18 cellular contexts compared by ENCODE assay signal in the genomic region with DNA sequence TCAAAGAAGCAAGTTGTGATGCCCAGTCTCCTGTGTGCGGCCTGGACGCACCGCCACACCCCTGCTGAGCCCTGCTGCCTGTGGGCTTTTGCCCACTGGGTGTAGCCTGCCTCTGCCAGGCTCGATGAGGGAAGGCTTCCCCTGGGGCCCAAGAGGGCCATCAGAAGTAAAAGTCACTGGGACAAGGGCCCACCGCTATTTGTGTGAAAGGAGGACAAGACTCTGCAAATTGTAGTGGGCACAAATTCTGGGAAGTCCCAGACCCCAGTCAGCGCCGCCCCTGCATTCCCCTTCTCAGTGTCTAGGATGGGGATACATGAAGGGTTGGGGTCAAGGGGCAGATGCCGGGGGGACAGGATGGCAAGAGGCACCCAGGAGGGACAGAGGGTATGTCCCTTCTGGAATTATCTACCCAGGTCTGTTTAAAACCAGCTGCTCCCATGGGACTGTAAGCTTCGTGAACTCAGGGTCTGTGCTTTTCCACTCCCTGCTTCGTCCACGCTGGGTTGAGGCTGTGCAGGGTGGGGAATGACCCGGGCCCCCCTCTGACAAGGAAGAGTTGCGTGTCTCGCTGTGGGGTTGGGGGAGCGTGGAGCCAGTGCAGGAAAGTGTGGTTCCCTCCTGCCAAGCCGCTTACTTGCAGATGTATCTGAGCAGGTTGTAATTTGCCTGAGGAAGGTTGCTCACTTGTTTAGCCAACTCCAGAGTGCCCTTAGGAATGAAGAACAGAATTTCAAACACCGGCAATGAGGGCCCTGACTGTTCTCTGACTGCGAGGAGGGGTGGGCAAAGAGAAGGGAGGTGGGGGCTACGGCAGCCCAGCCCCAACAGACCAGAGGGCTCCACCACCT.
A peak's percentile ranks its signal among the peaks of the same experiment; 100 is the strongest.
DNase-seq lines count a peak whose midpoint lies in the region; ATAC-seq and TF ChIP-seq lines count a peak whose summit lies in the region.
"Had no signal": no experiment of that assay in that cellular context is flagged by ENCODE, and none has a peak within 500 bp of the region (broad histone marks: within the 10 kb centered on the region; RNA-seq: fewer than 3 reads in every experiment).

No MANE protein-coding gene starts in this region.

- H3K4me2 ChIP-seq in DND-41 (ENCODE audit: insufficient read depth, low read length) = no peak overlapping the region

- no peak overlapping the region for H2AFZ ChIP-seq in DND-41 (ENCODE audit: low read depth, low read length)

- H3K79me2 ChIP-seq in DND-41 (ENCODE audit: insufficient read depth, low read length) = no peaks in the 10 kb centered on the region

- H3K4me1 Mint-ChIP-seq in natural killer cell treated with Interleukin-12 subunit alpha and Interleukin-12 subunit beta and Interleukin-15 and Interleukin-18, amount 100 ng/mL, for 72 hours (ENCODE audit: low read depth in 2 of 2) = no peaks in the 10 kb centered on the region
- H3K4me1 Mint-ChIP-seq: activated CD4-positive, alpha-beta T cell treated with anti-CD3 and anti-CD28 coated beads for 36 hours had no signal

- H3K27ac ChIP-seq in DND-41 (ENCODE audit: low read length) = no peak overlapping the region
- H3K27ac ChIP-seq in coronary artery = no peak overlapping the region
- H3K27ac ChIP-seq: foreskin keratinocyte, SJCRH30, skin epidermis had no signal

- no peaks in the 10 kb centered on the region for H3K9me3 Mint-ChIP-seq in natural killer cell treated with Interleukin-12 subunit alpha and Interleukin-12 subunit beta and Interleukin-15 and Interleukin-18, amount 100 ng/mL, for 72 hours
- H3K9me3 Mint-ChIP-seq: activated naive CD4-positive, alpha-beta T cell treated with anti-CD3 and anti-CD28 coated beads, Interleukin-2, amount 50 U/mL, for 72 hours had no signal

- DNase-seq in AG08396 (ENCODE audit: low spot score) (peak; percentile 1), DND-41 (peak; percentile 1), coronary artery (ENCODE audit: low spot score) (peak; percentile 55), foreskin fibroblast (no peak)
- DNase-seq in natural killer cell treated with Interleukin-12 subunit alpha and Interleukin-12 subunit beta and Interleukin-15 and Interleukin-18, amount 100 ng/mL, for 72 hours (ENCODE audit: low spot score) = peak; percentile 54
- DNase-seq in activated CD4-positive, alpha-beta T cell treated with anti-CD3 and anti-CD28 coated beads, Interleukin-2, amount 50 U/mL, for 4 hours = no peak
- DNase-seq: activated CD4-positive, alpha-beta T cell treated with anti-CD3 and anti-CD28 coated beads for 36 hours; cortex of kidney; foreskin keratinocyte; Karpas-422; left cardiac atrium; NCI-H1105; SJCRH30; stimulated activated CD4-positive, alpha-beta T cell treated with anti-CD3 and anti-CD28 coated beads, Interleukin-4, amount 100 ng/mL, for 24 hours had no signal

- no peak for ATAC-seq in DND-41 (ENCODE audit: insufficient read depth, low read depth)
- no peak for ATAC-seq in natural killer cell treated with Interleukin-12 subunit alpha and Interleukin-12 subunit beta and Interleukin-15 and Interleukin-18, amount 100 ng/mL, for 72 hours
- no peak for ATAC-seq in GM18873 (IDR thresholded peaks at IDR 0.05; ENCODE audit: low FRiP score, unreplicated experiment)
- ATAC-seq in HG02973 (IDR thresholded peaks at IDR 0.05; ENCODE audit: unreplicated experiment) = no peak
- ATAC-seq: activated CD4-positive, alpha-beta T cell treated with anti-CD3 and anti-CD28 coated beads for 36 hours; activated naive CD4-positive, alpha-beta T cell treated with anti-CD3 and anti-CD28 coated beads, Interleukin-2, amount 50 U/mL, for 72 hours; foreskin keratinocyte; left cardiac atrium had no signal

- H3K36me3 ChIP-seq in DND-41 (ENCODE audit: insufficient read depth, low read length) = no peaks in the 10 kb centered on the region
- H3K36me3 ChIP-seq: SJCRH30 had no signal

- H3K9ac ChIP-seq in DND-41 (ENCODE audit: low read depth, low read length) = no peak overlapping the region

- H3K27me3 Mint-ChIP-seq in natural killer cell treated with Interleukin-12 subunit alpha and Interleukin-12 subunit beta and Interleukin-15 and Interleukin-18, amount 100 ng/mL, for 72 hours = no peaks in the 10 kb centered on the region
- H3K27me3 Mint-ChIP-seq: activated CD4-positive, alpha-beta T cell treated with anti-CD3 and anti-CD28 coated beads for 36 hours had no signal

- no peak for TF ChIP-seq CTCF in DND-41 (IDR thresholded peaks at IDR 0.05; ENCODE audit: borderline replicate concordance, extremely low read depth, low read length, poor library complexity, severe bottlenecking)
- no peak for TF ChIP-seq CTCF in coronary artery (IDR thresholded peaks at IDR 0.05)
- no peak for TF ChIP-seq CTCF in foreskin fibroblast (IDR thresholded peaks at IDR 0.05; ENCODE audit: low read depth, low read length)

- no peak overlapping the region for H3K4me3 Mint-ChIP-seq in natural killer cell treated with Interleukin-12 subunit alpha and Interleukin-12 subunit beta and Interleukin-15 and Interleukin-18, amount 100 ng/mL, for 72 hours
- H3K4me3 Mint-ChIP-seq: activated CD4-positive, alpha-beta T cell treated with anti-CD3 and anti-CD28 coated beads for 36 hours had no signal

- H3K36me3 Mint-ChIP-seq in natural killer cell treated with Interleukin-12 subunit alpha and Interleukin-12 subunit beta and Interleukin-15 and Interleukin-18, amount 100 ng/mL, for 72 hours = no peaks in the 10 kb centered on the region
- H3K36me3 Mint-ChIP-seq: activated naive CD4-positive, alpha-beta T cell treated with anti-CD3 and anti-CD28 coated beads, Interleukin-2, amount 50 U/mL, for 72 hours had no signal

- H3K4me1 ChIP-seq in DND-41 (ENCODE audit: insufficient read depth, low read length) = no peaks in the 10 kb centered on the region
- H3K4me1 ChIP-seq: foreskin keratinocyte had no signal

- 0 out of 2 replicates have a peak, but pooled peaks cover 6% of the 10 kb centered on the region for H4K20me1 ChIP-seq in DND-41 (ENCODE audit: insufficient read depth, low read length)

- H3K4me3 ChIP-seq in DND-41 (ENCODE audit: low read depth in 1 of 2, low read length in 2 of 2) (no peak overlapping the region), coronary artery (no peak overlapping the region), foreskin fibroblast (ENCODE audit: low read depth in 1 of 2, low read length in 2 of 2) (no peak overlapping the region)
- H3K4me3 ChIP-seq: SJCRH30, skin epidermis had no signal

- H3K27me3 ChIP-seq in DND-41 (ENCODE audit: insufficient read depth, low read length, poor library complexity) = no peaks in the 10 kb centered on the region
- H3K27me3 ChIP-seq: foreskin keratinocyte, SJCRH30 had no signal

- H3K27ac Mint-ChIP-seq in natural killer cell treated with Interleukin-12 subunit alpha and Interleukin-12 subunit beta and Interleukin-15 and Interleukin-18, amount 100 ng/mL, for 72 hours = no peak overlapping the region
- H3K27ac Mint-ChIP-seq: activated CD4-positive, alpha-beta T cell treated with anti-CD3 and anti-CD28 coated beads for 36 hours had no signal

- H3K9me3 ChIP-seq in DND-41 (ENCODE audit: insufficient read depth, low read length, severe bottlenecking) = no peaks in the 10 kb centered on the region
- H3K9me3 ChIP-seq: SJCRH30 had no signal

Comparison
In these comparisons a context has a peak if more than half of its experiments do, and no peak if none do; other contexts are left out.
1. DNase-seq: peak in AG08396 (single experiment), DND-41 (single experiment), coronary artery (single experiment) and natural killer cell treated with Interleukin-12 subunit alpha and Interleukin-12 subunit beta and Interleukin-15 and Interleukin-18, amount 100 ng/mL, for 72 hours (single experiment); none in foreskin fibroblast (0 of 2) and activated CD4-positive, alpha-beta T cell treated with anti-CD3 and anti-CD28 coated beads, Interleukin-2, amount 50 U/mL, for 4 hours (0 of 2).